19 cellular contexts compared by ENCODE assay signal in the genomic region with DNA sequence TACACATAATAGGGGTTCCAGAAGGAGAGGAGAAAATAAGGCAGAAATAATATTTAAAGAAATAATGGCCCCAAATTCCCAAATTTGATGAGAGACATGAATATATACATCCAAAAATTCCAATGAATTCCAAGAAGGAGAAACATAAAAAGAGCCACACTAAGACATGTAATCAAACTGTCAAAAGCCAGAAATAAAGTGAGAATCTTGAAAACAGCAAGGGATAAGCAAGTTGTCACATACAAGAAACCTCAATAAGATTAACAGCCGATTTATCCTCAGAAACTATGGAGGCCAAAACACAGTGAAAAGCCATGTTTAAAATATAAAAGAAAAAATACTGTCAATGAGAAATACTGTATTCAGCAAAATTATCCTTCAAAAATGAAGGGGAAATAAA. TPM values are rescaled to one million over a fixed set of nuclear protein-coding genes. Genes with fewer than 3 reads are reported as not detected.
"Had no signal": no experiment of that assay in that cellular context is flagged by ENCODE, and none has a peak within 500 bp of the region (broad histone marks: within the 10 kb centered on the region; RNA-seq: fewer than 3 reads in every experiment).

No MANE protein-coding gene starts in this region.

- H3K4me3 ChIP-seq: adrenal gland, colonic mucosa, esophagus muscularis mucosa, left lung, tibial artery, uterus had no signal

- H3K36me3 Mint-ChIP-seq: stimulated activated effector memory CD8-positive, alpha-beta T cell treated with anti-CD3 and anti-CD28 coated beads, Interleukin-12 subunit alpha, Interleukin-12 subunit beta, amount 100 ng/mL, for 72 hours had no signal

- H3K4me1 Mint-ChIP-seq: activated CD8-positive, alpha-beta memory T cell treated with anti-CD3 and anti-CD28 coated beads, Interleukin-2, amount 10 ng/mL, durations not matched to agents 7 days and 5 days; activated naive CD4-positive, alpha-beta T cell treated with anti-CD3 and anti-CD28 coated beads, Interleukin-2, amount 50 U/mL, for 24 hours; naive thymus-derived CD8-positive, alpha-beta T cell; stimulated activated effector memory CD8-positive, alpha-beta T cell treated with anti-CD3 and anti-CD28 coated beads, Interleukin-12 subunit alpha, Interleukin-12 subunit beta, amount 100 ng/mL, for 72 hours had no signal

- H3K4me1 ChIP-seq: adrenal gland, colonic mucosa, esophagus muscularis mucosa, left lung, tibial artery, uterus had no signal

- FAIRE-seq: kidney had no signal

- H3K27ac Mint-ChIP-seq: activated CD8-positive, alpha-beta memory T cell treated with anti-CD3 and anti-CD28 coated beads, Interleukin-2, amount 10 ng/mL, durations not matched to agents 7 days and 5 days; activated naive CD4-positive, alpha-beta T cell treated with anti-CD3 and anti-CD28 coated beads, Interleukin-2, amount 50 U/mL, for 24 hours; naive thymus-derived CD8-positive, alpha-beta T cell; stimulated activated effector memory CD8-positive, alpha-beta T cell treated with anti-CD3 and anti-CD28 coated beads, Interleukin-12 subunit alpha, Interleukin-12 subunit beta, amount 100 ng/mL, for 72 hours had no signal

- H3K27ac ChIP-seq: adrenal gland, colonic mucosa, esophagus muscularis mucosa, left lung, neutrophil, tibial artery, uterus had no signal

- H3K4me3 Mint-ChIP-seq: activated CD8-positive, alpha-beta memory T cell treated with anti-CD3 and anti-CD28 coated beads, Interleukin-2, amount 10 ng/mL, durations not matched to agents 7 days and 5 days; activated naive CD4-positive, alpha-beta T cell treated with anti-CD3 and anti-CD28 coated beads, Interleukin-2, amount 50 U/mL, for 24 hours; activated T-cell treated with anti-CD3 and anti-CD28 coated beads, Interleukin-2, amount 50 U/mL, for 4 hours; naive thymus-derived CD8-positive, alpha-beta T cell; stimulated activated effector memory CD8-positive, alpha-beta T cell treated with anti-CD3 and anti-CD28 coated beads, Interleukin-12 subunit alpha, Interleukin-12 subunit beta, amount 100 ng/mL, for 72 hours had no signal

- ATAC-seq: activated CD8-positive, alpha-beta memory T cell treated with anti-CD3 and anti-CD28 coated beads, Interleukin-2, amount 10 ng/mL, durations not matched to agents 7 days and 5 days; activated T-cell treated with anti-CD3 and anti-CD28 coated beads, Interleukin-2, amount 50 U/mL, for 4 hours; left lung; naive thymus-derived CD8-positive, alpha-beta T cell; stimulated activated effector memory CD8-positive, alpha-beta T cell treated with anti-CD3 and anti-CD28 coated beads, Interleukin-12 subunit alpha, Interleukin-12 subunit beta, amount 100 ng/mL, for 72 hours had no signal

- H3K9me3 ChIP-seq: colonic mucosa had no signal

- H3K36me3 ChIP-seq: adrenal gland, colonic mucosa, esophagus muscularis mucosa, left lung, neutrophil, uterus had no signal

- DNase-seq: activated CD4-positive, alpha-beta T cell treated with anti-CD3 and anti-CD28 coated beads for 1 hour; activated CD4-positive, alpha-beta T cell treated with anti-CD3 and anti-CD28 coated beads, Interleukin-2, amount 50 U/mL, for 48 hours; activated CD8-positive, alpha-beta memory T cell treated with anti-CD3 and anti-CD28 coated beads, Interleukin-2, amount 10 ng/mL, durations not matched to agents 7 days and 5 days; activated effector memory CD4-positive, alpha-beta T cell treated with anti-CD3 and anti-CD28 coated beads, Interleukin-2, amount 50 U/mL, for 16 hours; activated T-cell treated with anti-CD3 and anti-CD28 coated beads, Interleukin-2, amount 50 U/mL, for 4 hours; adrenal gland; colonic mucosa; foreskin fibroblast; hippocampal formation; kidney; left lung; naive thymus-derived CD8-positive, alpha-beta T cell; retina; tibial artery; uterus had no signal

- H3K27me3 Mint-ChIP-seq: activated naive CD4-positive, alpha-beta T cell treated with anti-CD3 and anti-CD28 coated beads, Interleukin-2, amount 50 U/mL, for 24 hours had no signal

- H3K27me3 ChIP-seq: adrenal gland, colonic mucosa, esophagus muscularis mucosa, left lung, neutrophil, tibial artery, uterus had no signal

RNA-seq across cellular contexts. Expression of gene PITX1, which starts 51.8 kb away (rescaled TPM):
- total RNA-seq: kidney; naive thymus-derived CD8-positive, alpha-beta T cell had no signal
- polyA plus RNA-seq: naive thymus-derived CD8-positive, alpha-beta T cell had no signal
